In genomic region chr7:108503112-108504026, GRCh38 we compare ENCODE assay signal across 8 cellular contexts. TPM values are rescaled to one million over a fixed set of nuclear protein-coding genes. Genes with fewer than 3 reads are reported as not detected.
DNase-seq lines count a peak whose midpoint lies in the region; ATAC-seq and TF ChIP-seq lines count a peak whose summit lies in the region.

No MANE protein-coding gene starts in this region.

- DNase-seq in DMS 273 treated with DMSO at 0.1 percent for 48 hours (lab: John Stamatoyannopoulos, UW) (peak; percentile 96), cerebellum (ENCODE audit: low spot score) (peak; percentile 8), NCI-H1436 treated with DMSO at 0.1 percent for 48 hours (lab: John Stamatoyannopoulos, UW) (no peak), chondrocyte (ENCODE audit: low spot score) (no peak), GDM1 (lab: John Stamatoyannopoulos, UW) (no peak), NCI-H2227 treated with DMSO at 0.1 percent for 48 hours (lab: John Stamatoyannopoulos, UW) (no peak)

- H3K9me3 Mint-ChIP-seq in chondrocyte (ENCODE audit: low read depth) = no peaks in the 10 kb centered on the region

- H3K4me3 Mint-ChIP-seq in chondrocyte (ENCODE audit: unreplicated experiment) = no peak overlapping the region

- ATAC-seq in GM19395 (IDR thresholded peaks at IDR 0.05; ENCODE audit: unreplicated experiment) = peak; percentile 99
- peak; percentile 93 for ATAC-seq in HG03103 (IDR thresholded peaks at IDR 0.05; ENCODE audit: low read depth, unreplicated experiment)

- no peak for TF ChIP-seq CTCF in chondrocyte (IDR thresholded peaks at IDR 0.05)

- no peaks in the 10 kb centered on the region for H3K27me3 Mint-ChIP-seq in chondrocyte (ENCODE audit: low read depth)

- peaks cover 10% of the 10 kb centered on the region for H3K4me1 Mint-ChIP-seq in chondrocyte (ENCODE audit: low read depth)

- H3K27ac Mint-ChIP-seq in chondrocyte (ENCODE audit: unreplicated experiment) = no peak overlapping the region

- peaks cover 8% of the 10 kb centered on the region for H3K36me3 Mint-ChIP-seq in chondrocyte (ENCODE audit: low read depth)

RNA-seq across cellular contexts. Expression of gene PNPLA8, which starts 22.6 kb away (rescaled TPM):
- total RNA-seq in cerebellum (49.3 TPM), chondrocyte (25.2 to 26.8 TPM (median 26.2 TPM) in 3 replicates)

RNA-seq across cellular contexts. Expression of gene NRCAM, which starts 47.1 kb away (rescaled TPM):
- total RNA-seq in cerebellum (194 TPM), chondrocyte (7.8 to 40.0 TPM (median 9.5 TPM) in 3 replicates)

Comparison
In these comparisons a context has a peak if more than half of its experiments do, and no peak if none do; other contexts are left out.
1. DNase-seq: peak in DMS 273 treated with DMSO at 0.1 percent for 48 hours (single experiment) and cerebellum (single experiment); none in NCI-H1436 treated with DMSO at 0.1 percent for 48 hours (single experiment), chondrocyte (single experiment), GDM1 (single experiment) and NCI-H2227 treated with DMSO at 0.1 percent for 48 hours (single experiment).